ENCODE assay signal across 8 cellular contexts in the genomic region with DNA sequence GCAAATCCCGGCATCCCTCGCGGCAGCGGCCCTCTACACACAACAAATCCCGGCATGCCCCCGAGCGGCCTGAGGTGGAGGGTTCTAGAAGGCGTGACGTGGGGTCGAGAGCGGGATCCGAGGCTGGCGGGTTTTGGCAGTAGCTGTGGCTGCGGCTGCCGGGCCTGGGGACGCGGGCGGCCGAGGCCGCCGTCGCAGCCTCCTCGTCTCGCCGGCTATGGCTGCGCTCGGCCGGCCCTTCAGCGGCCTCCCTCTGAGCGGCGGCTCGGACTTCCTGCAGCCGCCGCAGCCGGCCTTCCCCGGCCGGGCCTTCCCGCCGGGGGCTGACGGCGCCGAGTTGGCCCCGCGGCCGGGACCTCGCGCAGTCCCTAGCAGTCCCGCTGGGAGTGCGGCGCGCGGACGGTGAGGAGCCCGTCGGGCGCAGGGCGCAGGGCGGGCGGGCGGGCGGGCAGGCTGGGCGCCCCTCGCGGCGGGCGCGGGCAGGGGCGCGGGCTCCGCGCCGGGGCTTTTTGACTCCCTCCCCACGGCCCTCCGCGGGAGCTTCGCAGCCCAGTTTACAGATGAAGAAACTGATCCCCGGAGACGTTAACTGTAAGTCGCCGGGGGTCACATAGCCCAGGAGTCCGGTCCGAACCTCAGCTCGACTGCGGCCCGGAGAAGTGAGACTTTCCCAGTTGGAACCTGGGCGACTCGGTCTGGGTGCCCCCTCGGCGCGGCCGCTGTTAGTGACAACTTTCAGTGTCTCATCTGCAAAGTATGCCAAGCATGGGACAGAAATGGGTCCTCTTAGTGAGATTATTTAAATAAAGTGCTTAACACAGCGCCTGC. TPM values are rescaled to one million over a fixed set of nuclear protein-coding genes. Genes with fewer than 3 reads are reported as not detected.
DNase-seq lines count a peak whose midpoint lies in the region; ATAC-seq and TF ChIP-seq lines count a peak whose summit lies in the region.

CCDC117 (plus strand) TSS at position 63 of the 828 bp plus-strand sequence; CDS start at position 218, 155 bp downstream.

- H3K36me3 ChIP-seq in spleen: peaks cover 0 to 39% (median 19%) of the 10 kb centered on the region in 6 donors

- H3K4me1 ChIP-seq in spleen: peaks cover 7 to 54% (median 43%) of the 10 kb centered on the region in 6 donors

- no peak for TF ChIP-seq CTCF in AG10803 (conservative IDR thresholded peaks at IDR 0.05; ENCODE audit: low read length)
- peak in 7 of 11 experiments; percentile 15 to 55 (median 39) for TF ChIP-seq CTCF in spleen (IDR thresholded peaks at IDR 0.05 in 8 of 11, conservative IDR thresholded peaks at IDR 0.05 in 3 of 11)

- intact Hi-C loops in spleen (cut with DNase I; ENCODE audit: low total_unique reads): no loop called here

- 0 to 1% (median 0%) methylated on average over 14 to 92 of the region's 92 CpGs for WGBS in spleen, 5 donors

- peak within 1 kb of the TSS; percentile 84 for H3K4me3 ChIP-seq in AG10803 (ENCODE audit: low read length)
- H3K4me3 ChIP-seq in spleen: peak within 1 kb of the TSS; percentile 50 to 93 (median 76)

- ATAC-seq in GM19023 (IDR thresholded peaks at IDR 0.05; ENCODE audit: unreplicated experiment): peak; percentile 88
- peak; percentile 85 for ATAC-seq in HG03196 (IDR thresholded peaks at IDR 0.05; ENCODE audit: unreplicated experiment)

- DNase-seq in AG10803 (ENCODE audit: low read depth) (peak; percentile 96), NCI-H226 (peak; percentile 77), caudate nucleus (lab: John Stamatoyannopoulos, UW) (peak; percentile 34 to 97 (median 93)), inferior parietal cortex (ENCODE audit: extremely low spot score) (peak; percentile 96), spleen (peak; percentile 98)
- DNase-seq in activated CD4-positive, CD25-positive, alpha-beta regulatory T cell (lab: John Stamatoyannopoulos, UW): peak; percentile 77 to 87 (median 82)

- TF ChIP-seq POLR2A in spleen (IDR thresholded peaks at IDR 0.05): peak in 1 of 3 donors; percentile 55

- peak within 1 kb of the TSS; percentile 96 for H3K27ac ChIP-seq in caudate nucleus (ENCODE audit: low read depth, low read length)
- H3K27ac ChIP-seq in spleen: peak within 1 kb of the TSS; percentile 95 to 100 (median 99)

- peaks cover 0 to 8% (median 3%) of the 10 kb centered on the region in 8 donors for H3K9me3 ChIP-seq in spleen

- H3K27me3 ChIP-seq in spleen (replicated peaks in 1 of 7): no peaks in the 10 kb centered on the region

RNA-seq across cellular contexts. Expression of gene CCDC117, which starts in this region (rescaled TPM):
- 10 to 100 TPM; 15.0 to 33.0 (median 25.3) TPM for total RNA-seq in spleen
- 10 to 100 TPM in 1 of 3 donors, 1 to 10 TPM in 2; 6.6 to 10.4 (median 9.7) TPM for polyA plus RNA-seq in spleen

Comparison
In these comparisons a context has a peak if more than half of its experiments do, and no peak if none do; other contexts are left out.
1. Peak in every context shown above with its lines: DNase-seq, ATAC-seq, H3K4me3 ChIP-seq and H3K27ac ChIP-seq.